ENCODE assay signal across 18 cellular contexts in genomic region chr5:76529464-76530344, GRCh38.
DNase-seq lines count a peak whose midpoint lies in the region; ATAC-seq, FAIRE-seq and TF ChIP-seq lines count a peak whose summit lies in the region.
"Had no signal": no experiment of that assay in that cellular context is flagged by ENCODE, and none has a peak within 500 bp of the region (broad histone marks: within the 10 kb centered on the region; RNA-seq: fewer than 3 reads in every experiment).

No MANE protein-coding gene starts in this region.

- H3K9ac ChIP-seq in BLaER1 (no peak overlapping the region), GM12878 (ENCODE audit: control insufficient read depth, insufficient read depth, low read length) (no peak overlapping the region), HepG2 (ENCODE audit: insufficient read depth, low read depth, low read length) (no peak overlapping the region)
- H3K9ac ChIP-seq: KMS-11 had no signal

- no TSS peak for BruUV-seq in GM12878 (replicated peaks; lab: Mats Ljungman, UMichigan)
- no TSS peak for BruUV-seq in HepG2 (replicated peaks; lab: Mats Ljungman, UMichigan)

- peak overlapping the region; percentile 52; the same call in 1 of the 2 replicates for H3K27ac ChIP-seq in BLaER1
- no peak overlapping the region for H3K27ac ChIP-seq in GM12878 (ENCODE audit: control insufficient read depth, insufficient read depth)
- no peak overlapping the region for H3K27ac ChIP-seq in HepG2 (ENCODE audit: extremely low read length, insufficient read depth, low read length)
- H3K27ac ChIP-seq in spleen, result no peak overlapping the region
- H3K27ac ChIP-seq: C4-2B, KMS-11 had no signal

- FAIRE-seq in D721Med (lab: Jason Lieb, UNC) (peak; percentile 77), GM12878 (lab: Jason Lieb, UNC) (no peak), HepG2 (lab: Jason Lieb, UNC) (no peak)

- peaks cover 4% of the 10 kb centered on the region for H3K36me3 Mint-ChIP-seq in activated CD4-positive, alpha-beta memory T cell treated with anti-CD3 and anti-CD28 coated beads for 36 hours

- H3K4me1 ChIP-seq in BLaER1 (peaks cover 60% of the 10 kb centered on the region), GM12878 (ENCODE audit: control insufficient read depth, insufficient read depth, low read length) (no peaks in the 10 kb centered on the region), HepG2 (ENCODE audit: insufficient read depth, low read length) (peaks cover 41% of the 10 kb centered on the region), spleen (peaks cover 0 to 14% (median 4%) of the 10 kb centered on the region in 6 donors)

- TF ChIP-seq CTCF in D721Med (IDR thresholded peaks at IDR 0.05; ENCODE audit: insufficient read depth, missing control alignments), result no peak
- no peak for TF ChIP-seq CTCF in GM12878 (IDR thresholded peaks at IDR 0.05 in 2 of 3, conservative IDR thresholded peaks at IDR 0.05 in 1 of 3; ENCODE audit: control insufficient read depth in 2 of 3, extremely low read depth in 1 of 3, insufficient read depth in 1 of 3, low read depth in 3 of 3, low read length in 3 of 3)
- no peak for TF ChIP-seq CTCF in HepG2 (CRISPR knock-in tag; IDR thresholded peaks at IDR 0.05)
- no peak for TF ChIP-seq CTCF in spleen (IDR thresholded peaks at IDR 0.05 in 8 of 11, conservative IDR thresholded peaks at IDR 0.05 in 3 of 11)

- TF ChIP-seq POLR2A in GM12878 (IDR thresholded peaks at IDR 0.05; ENCODE audit: low read depth, low read length) (no peak), HepG2 (IDR thresholded peaks at IDR 0.05; ENCODE audit: insufficient read depth in 1 of 2, low read depth in 2 of 2, low read length in 2 of 2) (no peak), spleen (IDR thresholded peaks at IDR 0.05) (no peak)

- H3K4me1 Mint-ChIP-seq in activated CD4-positive, alpha-beta memory T cell treated with anti-CD3 and anti-CD28 coated beads for 36 hours (ENCODE audit: low read depth), result peaks cover 74% of the 10 kb centered on the region

- DNase-seq in D721Med (ENCODE audit: insufficient read length, low spot score), result no peak
- no peak for DNase-seq in GM12878 (ENCODE audit: low read depth, low spot score)
- peak; percentile 18 for DNase-seq in HepG2 (ENCODE audit: low spot score)
- DNase-seq in activated CD4-positive, alpha-beta memory T cell treated with anti-CD3 and anti-CD28 coated beads for 36 hours, result no peak
- no peak for DNase-seq in spleen
- DNase-seq in dermis blood vessel endothelial cell, result no peak
- DNase-seq: GDM1, NCI-H1092, NCI-H146, NCI-H2029 treated with DMSO at 0.1 percent for 48 hours, NCI-H2171, NCI-H69, SHP77, T-cell had no signal

- WGBS in GM12878 (ENCODE audit: insufficient coverage, insufficient replicate concordance, low lambda C conversion rate, missing lambda C conversion rate), result 83% methylated on average over 10 of the region's 10 CpGs
- WGBS in HepG2 (ENCODE audit: low lambda C conversion rate), result 93% methylated on average over 10 of the region's 10 CpGs
- WGBS in spleen, 5 donors, result 91 to 98% (median 95%) methylated on average over 10 of the region's 10 CpGs

- intact Hi-C loops in GM12878 (cut with micrococcal nuclease; ENCODE audit: unreplicated experiment), result no loop called here
- intact Hi-C loops in HepG2 (cut with micrococcal nuclease; ENCODE audit: unreplicated experiment), result no loop called here
- intact Hi-C loops in activated CD4-positive, alpha-beta memory T cell treated with anti-CD3 and anti-CD28 coated beads for 36 hours (cut with micrococcal nuclease), result loop anchor here (1.0 to 2.0 kb wide), 4 partner anchors 8 to 125 kb away; no protein-coding TSS in a partner anchor
- intact Hi-C loops in spleen (cut with DNase I; ENCODE audit: low total_unique reads), result no loop called here

- H3K27ac Mint-ChIP-seq in activated CD4-positive, alpha-beta memory T cell treated with anti-CD3 and anti-CD28 coated beads for 36 hours, result no peak overlapping the region

- no peaks in the 10 kb centered on the region for H3K27me3 Mint-ChIP-seq in activated CD4-positive, alpha-beta memory T cell treated with anti-CD3 and anti-CD28 coated beads for 36 hours
- H3K27me3 Mint-ChIP-seq: T-cell had no signal

- no peak overlapping the region for H3K4me3 Mint-ChIP-seq in activated CD4-positive, alpha-beta memory T cell treated with anti-CD3 and anti-CD28 coated beads for 36 hours
- H3K4me3 Mint-ChIP-seq: T-cell had no signal

- peaks cover 3% of the 10 kb centered on the region for H3K9me3 Mint-ChIP-seq in activated CD4-positive, alpha-beta memory T cell treated with anti-CD3 and anti-CD28 coated beads for 36 hours

- H3K27me3 ChIP-seq in BLaER1, result no peaks in the 10 kb centered on the region
- no peaks in the 10 kb centered on the region for H3K27me3 ChIP-seq in GM12878 (replicated peaks in 1 of 2; ENCODE audit: control insufficient read depth in 2 of 2, insufficient read depth in 2 of 2, low read length in 1 of 2)
- no peaks in the 10 kb centered on the region for H3K27me3 ChIP-seq in HepG2 (ENCODE audit: control insufficient read depth in 1 of 2, insufficient read depth in 2 of 2, low read length in 2 of 2)
- H3K27me3 ChIP-seq in spleen (replicated peaks in 1 of 7), result no peaks in the 10 kb centered on the region

- H2AFZ ChIP-seq in GM12878 (ENCODE audit: control insufficient read depth, low read depth, low read length) (no peak overlapping the region), HepG2 (ENCODE audit: low read length) (no peak overlapping the region)

- CTCF ChIA-PET in GM12878 (lab: Yijun Ruan, JAX), result interaction anchor here (0.8 to 1.8 kb wide), 3 partner anchors 124 to 245 kb away, joined by 3 to 5 read pairs (median 4); no protein-coding TSS in a partner anchor
- CTCF ChIA-PET in HepG2 (lab: Yijun Ruan, JAX; ENCODE audit: low intra/inter-chr PET ratio, low total read pairs), result no interaction called here
- CTCF ChIA-PET in activated CD4-positive, alpha-beta memory T cell treated with anti-CD3 and anti-CD28 coated beads for 36 hours (lab: Charles Lee), result interaction anchor here (0.6 to 4.2 kb wide), 12 partner anchors 10 to 259 kb away, joined by 3 to 41 read pairs (median 4); no protein-coding TSS in a partner anchor

- TF ChIP-seq EP300 in GM12878 (IDR thresholded peaks at IDR 0.05; ENCODE audit: borderline replicate concordance in 1 of 2, control insufficient read depth in 1 of 2, low read depth in 2 of 2, low read length in 2 of 2) (no peak), HepG2 (IDR thresholded peaks at IDR 0.05; ENCODE audit: low read depth in 2 of 2, low read length in 2 of 2) (no peak), HepG2 (CRISPR knock-in tag; IDR thresholded peaks at IDR 0.05; ENCODE audit: borderline replicate concordance) (no peak)

- in situ Hi-C loops in GM12878 (cut with MboI), result no loop called here
- in situ Hi-C loops in HepG2 (cut with HindIII; ENCODE audit: extremely low pct_ligation_motif_present, low pct_unique_long_range_greater_than_20kb), result no loop called here

- H3K4me2 ChIP-seq in BLaER1 (peak overlapping the region; percentile 55), GM12878 (ENCODE audit: control insufficient read depth, insufficient read depth) (no peak overlapping the region), HepG2 (ENCODE audit: low read depth, low read length) (no peak overlapping the region)
- H3K4me2 ChIP-seq: KMS-11 had no signal

- TF ChIP-seq RAD21 in GM12878 (IDR thresholded peaks at IDR 0.05; ENCODE audit: insufficient read depth, low read depth, low read length), result no peak
- TF ChIP-seq RAD21 in HepG2 (CRISPR knock-in tag; IDR thresholded peaks at IDR 0.05), result no peak

- H3K4me3 ChIP-seq in BLaER1, result no peak overlapping the region
- H3K4me3 ChIP-seq in GM12878, result no peak overlapping the region
- no peak overlapping the region for H3K4me3 ChIP-seq in HepG2 (replicated peaks in 1 of 3; ENCODE audit: insufficient read depth in 1 of 3, low read depth in 2 of 3, low read length in 3 of 3)
- no peak overlapping the region for H3K4me3 ChIP-seq in spleen
- H3K4me3 ChIP-seq: SK-N-MC had no signal

- RAD21 ChIA-PET in GM12878 (lab: Charles Lee; ENCODE audit: unreplicated experiment), result no interaction called here

- H3K36me3 ChIP-seq in BLaER1 (peaks cover 10% of the 10 kb centered on the region; the same call in 1 of the 2 replicates), GM12878 (ENCODE audit: control insufficient read depth in 2 of 2, insufficient read depth in 2 of 2, low read length in 1 of 2) (no peaks in the 10 kb centered on the region), HepG2 (replicated peaks in 1 of 2; ENCODE audit: control insufficient read depth in 1 of 2, insufficient read depth in 2 of 2, low read length in 2 of 2) (no peaks in the 10 kb centered on the region; a peak in 2 of 5 replicates), spleen (no peaks in the 10 kb centered on the region)

- peaks cover 5% of the 10 kb centered on the region for H3K9me3 ChIP-seq in BLaER1
- H3K9me3 ChIP-seq in GM12878 (replicated peaks; ENCODE audit: control insufficient read depth, insufficient read depth, low read length), result no peaks in the 10 kb centered on the region
- no peaks in the 10 kb centered on the region for H3K9me3 ChIP-seq in HepG2 (ENCODE audit: low read length)
- H3K9me3 ChIP-seq in spleen, result no peaks in the 10 kb centered on the region

- POLR2A ChIA-PET in GM12878 (lab: Charles Lee), result interaction anchor here (1.4 kb wide), 1 partner anchor 15 kb away, joined by 4 read pairs; no protein-coding TSS in a partner anchor
- POLR2A ChIA-PET in HepG2 (lab: Yijun Ruan, JAX), result no interaction called here
- POLR2A ChIA-PET in activated CD4-positive, alpha-beta memory T cell treated with anti-CD3 and anti-CD28 coated beads for 36 hours (lab: Charles Lee), result interaction anchor here (1.0 to 2.1 kb wide), 6 partner anchors 8 to 127 kb away, joined by 4 to 18 read pairs (median 6); no protein-coding TSS in a partner anchor

- ATAC-seq in GM12878, result no peak
- ATAC-seq in HepG2, result no peak

- H4K20me1 ChIP-seq in BLaER1, result no peaks in the 10 kb centered on the region
- H4K20me1 ChIP-seq in GM12878 (ENCODE audit: control insufficient read depth, insufficient read depth), result no peaks in the 10 kb centered on the region
- H4K20me1 ChIP-seq in HepG2 (ENCODE audit: insufficient read depth, low read length), result no peaks in the 10 kb centered on the region

- H3K79me2 ChIP-seq in GM12878 (ENCODE audit: control insufficient read depth, insufficient read depth, low read length) (no peaks in the 10 kb centered on the region), HepG2 (ENCODE audit: insufficient read depth, low read length) (peaks cover 17% of the 10 kb centered on the region)

- SMC1A ChIA-PET in GM12878 (lab: Charles Lee; ENCODE audit: uncharacterized antibody, unreplicated experiment), result interaction anchor here (0.6 to 1.6 kb wide), 3 partner anchors 8 to 207 kb away, joined by 4 to 5 read pairs (median 5); no protein-coding TSS in a partner anchor

TF ChIP-seq in HepG2, 621 proteins besides CTCF, POLR2A, EP300 and RAD21 (continues in another document):
- no peak for TF ChIP-seq ZNF713 (CRISPR knock-in tag; IDR thresholded peaks at IDR 0.05)
